26 cellular contexts compared by ENCODE assay signal in genomic region chr7:136513744-136514143, GRCh38.
DNase-seq lines count a peak whose midpoint lies in the region; ATAC-seq, FAIRE-seq and TF ChIP-seq lines count a peak whose summit lies in the region.
"Had no signal": no experiment of that assay in that cellular context is flagged by ENCODE, and none has a peak within 500 bp of the region (broad histone marks: within the 10 kb centered on the region; RNA-seq: fewer than 3 reads in every experiment).

No MANE protein-coding gene starts in this region.

- TF ChIP-seq CTCF in SK-N-SH (IDR thresholded peaks at IDR 0.05) = no peak
- TF ChIP-seq CTCF in D721Med (IDR thresholded peaks at IDR 0.05; ENCODE audit: insufficient read depth, missing control alignments) = no peak
- no peak for TF ChIP-seq CTCF in retinal pigment epithelial cell (conservative IDR thresholded peaks at IDR 0.05; ENCODE audit: low read depth, low read length)
- TF ChIP-seq CTCF in RWPE1 (conservative IDR thresholded peaks at IDR 0.05; ENCODE audit: low read depth) = no peak

- H3K9ac ChIP-seq in SK-N-SH (no peak overlapping the region), Karpas-422 (ENCODE audit: low read length) (no peak overlapping the region)
- H3K9ac ChIP-seq: BLaER1 had no signal

- H3K27ac ChIP-seq in SK-N-SH (ENCODE audit: low read depth in 2 of 2, low read length in 1 of 2) (no peak overlapping the region), Karpas-422 (ENCODE audit: low read length) (no peak overlapping the region), RWPE1 (no peak overlapping the region)
- H3K27ac ChIP-seq: BLaER1 had no signal

- H3K36me3 ChIP-seq in SK-N-SH (replicated peaks in 1 of 2; ENCODE audit: control insufficient read depth in 1 of 2, insufficient read depth in 2 of 2, low read length in 1 of 2) (no peaks in the 10 kb centered on the region), Karpas-422 (ENCODE audit: insufficient read depth, low read length) (no peaks in the 10 kb centered on the region)
- H3K36me3 ChIP-seq: BE2C, BLaER1 had no signal

- peak in 1 of 2 experiments; percentile 38; a peak in 2 of 4 replicates for TF ChIP-seq EP300 in SK-N-SH (IDR thresholded peaks at IDR 0.05; ENCODE audit: borderline replicate concordance in 1 of 2, low read depth in 1 of 2, low read length in 1 of 2)

- no peaks in the 10 kb centered on the region for H3K9me2 ChIP-seq in SK-N-SH
- no peaks in the 10 kb centered on the region for H3K9me2 ChIP-seq in Karpas-422 (replicated peaks; ENCODE audit: insufficient read depth, low read length)

- WGBS in SK-N-SH (ENCODE audit: low lambda C conversion rate) = 14% methylated on average over 2 of the region's 2 CpGs

- H3K4me2 ChIP-seq in SK-N-SH = no peak overlapping the region
- no peak overlapping the region for H3K4me2 ChIP-seq in Karpas-422 (ENCODE audit: low read depth, low read length, poor library complexity, severe bottlenecking)
- H3K4me2 ChIP-seq: BLaER1 had no signal

- FAIRE-seq in D721Med (lab: Jason Lieb, UNC) = peak; percentile 63
- FAIRE-seq: A204.1, GM12878, GM12892, GM18507 had no signal

- H3K79me2 ChIP-seq in SK-N-SH (ENCODE audit: insufficient read depth) = no peaks in the 10 kb centered on the region
- H3K79me2 ChIP-seq in Karpas-422 (ENCODE audit: low read length) = no peaks in the 10 kb centered on the region

- no peaks in the 10 kb centered on the region for H3F3A ChIP-seq in SK-N-SH (replicated peaks; ENCODE audit: insufficient read depth)

- H3K4me1 ChIP-seq in SK-N-SH (ENCODE audit: control insufficient read depth in 1 of 2, insufficient read depth in 2 of 2, low read depth in 1 of 2, low read length in 1 of 2) (no peaks in the 10 kb centered on the region), Karpas-422 (ENCODE audit: low read length) (no peaks in the 10 kb centered on the region)
- H3K4me1 ChIP-seq: BE2C, BLaER1 had no signal

- CTCF ChIA-PET in SK-N-SH (lab: Yijun Ruan, JAX) (interaction anchor here (0.7 to 1.4 kb wide), 2 partner anchors 108 to 552 kb away, joined by 3 to 4 read pairs; no protein-coding TSS in a partner anchor), RWPE1 (lab: Yijun Ruan, JAX) (no interaction called here)

- H3K4me3 ChIP-seq in SK-N-SH (ENCODE audit: low read depth in 2 of 2, low read length in 1 of 2) (no peak overlapping the region), retinal pigment epithelial cell (ENCODE audit: low read length) (no peak overlapping the region), Karpas-422 (ENCODE audit: low read length) (no peak overlapping the region)
- H3K4me3 ChIP-seq: BLaER1, GM12878 had no signal

- H3K27me3 ChIP-seq in SK-N-SH (ENCODE audit: insufficient read depth) (no peaks in the 10 kb centered on the region), Karpas-422 (ENCODE audit: low read length) (no peaks in the 10 kb centered on the region)
- H3K27me3 ChIP-seq: BE2C, BLaER1 had no signal

- no peak overlapping the region for H2AFZ ChIP-seq in SK-N-SH (ENCODE audit: low read depth)
- H2AFZ ChIP-seq in Karpas-422 (ENCODE audit: low read length) = no peak overlapping the region

- POLR2A ChIA-PET in SK-N-SH (lab: Yijun Ruan, JAX) = no interaction called here
- POLR2A ChIA-PET in RWPE1 (lab: Yijun Ruan, JAX; ENCODE audit: low non-redundant PET) = no interaction called here

- H3K9me3 ChIP-seq in SK-N-SH (peaks cover 10% of the 10 kb centered on the region; the same call in 1 of the 2 replicates), Karpas-422 (ENCODE audit: low read length) (no peaks in the 10 kb centered on the region)
- H3K9me3 ChIP-seq: BE2C had no signal

- no peak for ATAC-seq in SK-N-SH treated with all-trans-retinoic acid at 6 μM for 48 hours
- ATAC-seq: GM12878 had no signal

- H4K20me1 ChIP-seq in SK-N-SH (ENCODE audit: insufficient read depth) (no peaks in the 10 kb centered on the region), Karpas-422 (ENCODE audit: insufficient read depth, low read depth, low read length) (no peaks in the 10 kb centered on the region)
- H4K20me1 ChIP-seq: BLaER1 had no signal

- DNase-seq in SK-N-SH (no peak), D721Med (ENCODE audit: insufficient read length, low spot score) (no peak), retinal pigment epithelial cell (ENCODE audit: low read depth) (peak; percentile 60), Karpas-422 (no peak), RWPE1 (ENCODE audit: low spot score) (no peak)
- DNase-seq: 8988T; ACHN; BE2C; C1 segment of cervical spinal cord; CD4-positive, alpha-beta memory T cell; CD4-positive, CD25-positive, alpha-beta regulatory T cell; CD8-positive, alpha-beta memory T cell; COR-L47; DMS 273 treated with DMSO at 0.1 percent for 48 hours; DMS153; DMS53; DMS79; DND-41; EL; GDM1 had no signal

- no peak for TF ChIP-seq RAD21 in SK-N-SH (IDR thresholded peaks at IDR 0.05; ENCODE audit: low read length)

TF ChIP-seq in SK-N-SH treated with all-trans-retinoic acid at 6 μM for 48 hours, 23 proteins besides CTCF, POLR2A, EP300 and RAD21:
- peak; percentile 50; the same call in 1 of the 2 replicates for TF ChIP-seq TCF4 (CRISPR knock-in tag; IDR thresholded peaks at IDR 0.05; ENCODE audit: borderline replicate concordance)
- no peak for TF ChIP-seq OSR1 (CRISPR knock-in tag; IDR thresholded peaks at IDR 0.05)
- peak; percentile 19; the same call in 1 of the 2 replicates for TF ChIP-seq ISL1 (CRISPR knock-in tag; IDR thresholded peaks at IDR 0.05)

TF ChIP-seq in SK-N-SH, 30 proteins besides CTCF, POLR2A, EP300 and RAD21:
- TF ChIP-seq RCOR1 (IDR thresholded peaks at IDR 0.05; ENCODE audit: low read length) = no peak
- TF ChIP-seq TAF1 (IDR thresholded peaks at IDR 0.05; ENCODE audit: borderline replicate concordance, low read depth, low read length) = no peak
- no peak for TF ChIP-seq USF2 (IDR thresholded peaks at IDR 0.05; ENCODE audit: borderline replicate concordance, low read depth, low read length)
- no peak for TF ChIP-seq GABPA (IDR thresholded peaks at IDR 0.05; ENCODE audit: low read depth)
- TF ChIP-seq ZBTB33 (IDR thresholded peaks at IDR 0.05; ENCODE audit: borderline replicate concordance, low read depth) = no peak
- no peak for TF ChIP-seq REST (IDR thresholded peaks at IDR 0.05; ENCODE audit: low read depth, low read length)
- TF ChIP-seq GATA2 (CRISPR knock-in tag; IDR thresholded peaks at IDR 0.05) = no peak
- TF ChIP-seq CHD2 (IDR thresholded peaks at IDR 0.05; ENCODE audit: low read length, partially characterized antibody) = no peak
